26 cellular contexts compared by ENCODE assay signal in the genomic region with DNA sequence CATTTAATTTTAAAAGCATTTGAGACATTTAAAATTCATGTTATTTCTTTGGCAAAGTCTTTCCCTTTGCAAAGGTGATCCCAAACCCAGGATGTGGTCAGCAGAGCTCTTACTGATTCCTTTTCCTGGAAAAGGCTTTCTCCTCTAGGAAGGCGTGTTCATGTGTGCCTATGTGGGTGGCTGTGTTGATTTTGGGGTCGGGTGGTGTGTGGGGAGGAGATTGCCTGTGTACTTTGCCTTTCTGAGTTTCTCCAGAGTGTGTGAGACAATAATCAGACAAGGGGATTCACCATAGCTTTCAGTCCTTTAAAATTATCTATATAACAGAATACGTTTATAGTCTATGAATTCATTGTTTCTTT.
"Had no signal": no experiment of that assay in that cellular context is flagged by ENCODE, and none has a peak within 500 bp of the region (broad histone marks: within the 10 kb centered on the region; RNA-seq: fewer than 3 reads in every experiment).

No MANE protein-coding gene starts in this region.

- DNase-seq: activated CD4-positive, alpha-beta memory T cell treated with anti-CD3 and anti-CD28 coated beads for 36 hours; activated CD4-positive, alpha-beta T cell treated with anti-CD3 and anti-CD28 coated beads, Interleukin-2, amount 10 ng/mL, durations not matched to agents 24 days and 14 days; activated CD4-positive, CD25-positive, alpha-beta regulatory T cell treated with anti-CD3 and anti-CD28 coated beads, Interleukin-2, amount 50 U/mL, for 72 hours; activated CD8-positive, alpha-beta memory T cell treated with anti-CD3 and anti-CD28 coated beads, Interleukin-2, amount 50 U/mL, for 4 hours; activated effector memory CD4-positive, alpha-beta T cell treated with anti-CD3 and anti-CD28 coated beads, Interleukin-2, amount 50 U/mL, for 16 hours; activated naive CD4-positive, alpha-beta T cell treated with anti-CD3 and anti-CD28 coated beads for 36 hours; activated naive CD8-positive, alpha-beta T cell treated with anti-CD3 and anti-CD28 coated beads for 36 hours; activated T-cell treated with anti-CD3 and anti-CD28 coated beads, Interleukin-2, amount 50 U/mL, for 1 hour; adrenal gland; aorta; body of pancreas; dermis blood vessel endothelial cell; effector CD4-positive, alpha-beta T cell; esophagus squamous epithelium; foreskin melanocyte; heart right ventricle; lower lobe of right lung; mesenchymal stem cell; posterior cingulate gyrus; right cardiac atrium; stimulated activated CD4-positive, alpha-beta T cell treated with anti-CD3 and anti-CD28 coated beads, Interleukin-12 subunit alpha, Interleukin-12 subunit beta, amount 100 ng/mL, for 4 hours; stimulated activated CD4-positive, alpha-beta T cell treated with anti-CD3 and anti-CD28 coated beads, Interleukin-4, amount 100 ng/mL, for 1 hour; stimulated activated naive CD8-positive, alpha-beta T cell treated with anti-CD3 and anti-CD28 coated beads, Interleukin-15, Interleukin-2, amounts not matched to agents 100 U/mL and 50 U/mL, for 24 hours had no signal

- ATAC-seq: body of pancreas; heart right ventricle; left lobe of liver; right cardiac atrium; stimulated activated naive CD8-positive, alpha-beta T cell treated with anti-CD3 and anti-CD28 coated beads, Interleukin-15, Interleukin-2, amounts not matched to agents 100 U/mL and 50 U/mL, for 24 hours had no signal

- H3K9me3 ChIP-seq: adrenal gland, body of pancreas, esophagus squamous epithelium, heart right ventricle, lower lobe of right lung, vagina had no signal

- H3K27ac ChIP-seq: adrenal gland, body of pancreas, epithelial cell of prostate, esophagus squamous epithelium, heart right ventricle, lower lobe of right lung, vagina had no signal

- H3K27me3 ChIP-seq: adrenal gland, body of pancreas, vagina had no signal

- H3K36me3 ChIP-seq: adrenal gland, esophagus squamous epithelium, heart right ventricle, lower lobe of right lung, vagina had no signal

- H3K4me3 ChIP-seq: adrenal gland, body of pancreas, esophagus squamous epithelium, heart right ventricle, lower lobe of right lung, vagina had no signal
